Comparison of ENCODE assay signal across 18 cellular contexts in the genomic region with DNA sequence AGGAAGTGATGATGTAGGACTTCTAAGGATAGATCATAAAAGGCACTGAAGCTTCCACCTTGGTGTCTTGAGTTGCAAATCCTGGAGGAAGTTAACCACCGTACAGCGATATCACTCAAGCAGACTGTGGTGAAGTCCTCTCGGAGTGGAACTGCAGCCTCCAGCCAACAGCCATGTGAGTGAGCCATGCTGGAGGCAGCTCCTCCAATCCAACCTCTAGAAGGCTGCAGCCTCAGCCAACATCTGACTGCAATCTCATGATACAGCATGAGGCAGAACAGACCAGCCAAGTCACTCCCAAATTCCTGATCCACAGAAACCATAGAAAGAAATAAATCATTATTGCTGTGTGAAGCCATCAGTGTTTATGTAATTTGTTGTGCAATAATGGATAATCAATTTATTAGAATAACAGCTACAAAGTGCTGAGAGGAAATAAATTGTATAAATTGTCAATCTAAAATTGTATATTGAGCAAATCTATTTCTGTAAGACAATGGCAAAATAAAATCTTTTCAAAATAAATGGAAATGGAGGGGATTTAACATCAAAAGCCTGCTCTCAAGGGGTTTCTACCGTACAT.
"Had no signal": no experiment of that assay in that cellular context is flagged by ENCODE, and none has a peak within 500 bp of the region (broad histone marks: within the 10 kb centered on the region; RNA-seq: fewer than 3 reads in every experiment).

No MANE protein-coding gene starts in this region.

- H3K4me3 ChIP-seq: gastrocnemius medialis, SJCRH30, thoracic aorta, upper lobe of left lung had no signal

- H3K4me1 Mint-ChIP-seq: stimulated activated naive B cell treated with anti-CD40 and anti-IgM and Interleukin-4, amounts not matched to agents 10 μg/mL and 1 μg/mL and 100 μg/mL, for 72 hours had no signal

- ATAC-seq: gastrocnemius medialis; left ventricle myocardium superior; stimulated activated naive B cell treated with anti-CD40 and anti-IgM and Interleukin-4, amounts not matched to agents 10 μg/mL and 1 μg/mL and 100 μg/mL, for 72 hours; T-cell had no signal

- H3K36me3 ChIP-seq: gastrocnemius medialis, SJCRH30, thoracic aorta, upper lobe of left lung, WERI-Rb-1 had no signal

- H3K9me3 Mint-ChIP-seq: nephron; T-cell; T-helper 2 cell treated with Interferon-gamma antibody and Interleukin-4, amounts not matched to agents 5 μg/mL and 100 μg/mL, for 36 hours had no signal

- DNase-seq: activated CD4-positive, alpha-beta T cell treated with anti-CD3 and anti-CD28 coated beads for 1 hour; activated gamma-delta T cell treated with Interleukin-2 at 50 U/mL for 16 hours; activated T-cell treated with anti-CD3 and anti-CD28 coated beads for 4 hours; gastrocnemius medialis; hypothalamus; left ventricle myocardium superior; midbrain; SJCRH30; stimulated activated CD4-positive, alpha-beta T cell treated with anti-CD3 and anti-CD28 coated beads, Interleukin-2, amount 100 ng/mL, for 48 hours; stimulated activated CD8-positive, alpha-beta memory T cell treated with anti-CD3 and anti-CD28 coated beads, Interleukin-4, amount 100 ng/mL, for 48 hours; stimulated activated naive B cell treated with anti-CD40 and anti-IgM and Interleukin-4, amounts not matched to agents 10 μg/mL and 1 μg/mL and 100 μg/mL, for 72 hours; upper lobe of left lung; WERI-Rb-1 had no signal

- H3K27ac ChIP-seq: gastrocnemius medialis, SJCRH30, thoracic aorta, upper lobe of left lung, WERI-Rb-1 had no signal

- H3K4me3 Mint-ChIP-seq: activated naive CD8-positive, alpha-beta T cell; nephron; stimulated activated naive B cell treated with anti-CD40 and anti-IgM and Interleukin-4, amounts not matched to agents 10 μg/mL and 1 μg/mL and 100 μg/mL, for 72 hours; T-cell; T-helper 2 cell treated with Interferon-gamma antibody and Interleukin-4, amounts not matched to agents 5 μg/mL and 100 μg/mL, for 36 hours had no signal

- H3K27me3 ChIP-seq: gastrocnemius medialis, SJCRH30, upper lobe of left lung had no signal

- H3K9me3 ChIP-seq: gastrocnemius medialis, SJCRH30, thoracic aorta, upper lobe of left lung had no signal

- H3K27me3 Mint-ChIP-seq: activated naive CD8-positive, alpha-beta T cell; T-cell had no signal

- H3K36me3 Mint-ChIP-seq: activated naive CD8-positive, alpha-beta T cell; T-cell had no signal

- H3K27ac Mint-ChIP-seq: activated naive CD8-positive, alpha-beta T cell; nephron; stimulated activated naive B cell treated with anti-CD40 and anti-IgM and Interleukin-4, amounts not matched to agents 10 μg/mL and 1 μg/mL and 100 μg/mL, for 72 hours; T-cell; T-helper 2 cell treated with Interferon-gamma antibody and Interleukin-4, amounts not matched to agents 5 μg/mL and 100 μg/mL, for 36 hours had no signal
